Comparison of ENCODE assay signal across 1 cellular context in the genomic region with DNA sequence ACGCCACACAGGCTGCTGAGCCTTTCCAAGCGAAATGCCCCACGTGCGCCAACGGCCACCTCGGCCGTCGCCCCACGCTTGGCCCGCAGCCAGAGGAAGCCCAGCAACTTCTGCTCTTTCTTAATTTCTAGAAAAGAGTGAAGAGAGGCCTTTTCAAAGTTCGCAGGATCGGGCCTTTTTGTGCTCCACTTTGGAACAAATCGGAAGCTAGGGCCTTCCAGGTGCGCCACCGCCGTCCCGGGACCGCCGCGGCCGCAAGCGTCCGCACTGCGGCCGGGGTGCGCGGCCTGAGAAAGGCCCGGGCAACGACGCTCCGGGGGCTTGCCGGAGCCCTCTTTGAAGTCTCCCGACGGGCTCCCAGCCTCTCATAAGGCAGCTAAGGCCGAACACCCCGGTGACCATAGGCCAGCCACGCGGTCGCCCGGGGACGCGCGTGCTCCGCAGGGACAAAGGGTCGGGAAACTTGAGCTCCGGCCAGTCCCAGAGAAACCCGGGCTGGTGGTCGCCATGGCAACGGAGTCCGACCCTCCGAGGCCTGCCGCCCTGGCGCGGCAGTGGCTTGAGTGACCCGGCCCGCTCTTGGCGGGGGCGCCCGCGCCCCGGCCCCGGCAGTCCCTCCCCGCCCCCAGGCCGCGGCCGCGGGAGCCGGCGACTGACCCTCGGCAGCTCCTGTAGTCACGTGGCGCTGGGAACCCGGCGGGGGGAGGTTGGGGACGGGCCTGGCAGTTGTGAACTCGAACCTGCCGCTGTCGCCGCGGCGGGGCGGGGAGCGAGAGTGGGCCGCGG.
A peak's percentile ranks its signal among the peaks of the same experiment; 100 is the strongest.
TF ChIP-seq lines count a peak whose summit lies in the region.

A gene (plus strand): TSS at position 725 of the 786 bp plus-strand sequence. CDS start 890 bp downstream, outside the sequence.

TF ChIP-seq in HepG2, 621 proteins besides CTCF, POLR2A, EP300 and RAD21 (continued from another document and continues in another):
- TF ChIP-seq, protein P1, sequence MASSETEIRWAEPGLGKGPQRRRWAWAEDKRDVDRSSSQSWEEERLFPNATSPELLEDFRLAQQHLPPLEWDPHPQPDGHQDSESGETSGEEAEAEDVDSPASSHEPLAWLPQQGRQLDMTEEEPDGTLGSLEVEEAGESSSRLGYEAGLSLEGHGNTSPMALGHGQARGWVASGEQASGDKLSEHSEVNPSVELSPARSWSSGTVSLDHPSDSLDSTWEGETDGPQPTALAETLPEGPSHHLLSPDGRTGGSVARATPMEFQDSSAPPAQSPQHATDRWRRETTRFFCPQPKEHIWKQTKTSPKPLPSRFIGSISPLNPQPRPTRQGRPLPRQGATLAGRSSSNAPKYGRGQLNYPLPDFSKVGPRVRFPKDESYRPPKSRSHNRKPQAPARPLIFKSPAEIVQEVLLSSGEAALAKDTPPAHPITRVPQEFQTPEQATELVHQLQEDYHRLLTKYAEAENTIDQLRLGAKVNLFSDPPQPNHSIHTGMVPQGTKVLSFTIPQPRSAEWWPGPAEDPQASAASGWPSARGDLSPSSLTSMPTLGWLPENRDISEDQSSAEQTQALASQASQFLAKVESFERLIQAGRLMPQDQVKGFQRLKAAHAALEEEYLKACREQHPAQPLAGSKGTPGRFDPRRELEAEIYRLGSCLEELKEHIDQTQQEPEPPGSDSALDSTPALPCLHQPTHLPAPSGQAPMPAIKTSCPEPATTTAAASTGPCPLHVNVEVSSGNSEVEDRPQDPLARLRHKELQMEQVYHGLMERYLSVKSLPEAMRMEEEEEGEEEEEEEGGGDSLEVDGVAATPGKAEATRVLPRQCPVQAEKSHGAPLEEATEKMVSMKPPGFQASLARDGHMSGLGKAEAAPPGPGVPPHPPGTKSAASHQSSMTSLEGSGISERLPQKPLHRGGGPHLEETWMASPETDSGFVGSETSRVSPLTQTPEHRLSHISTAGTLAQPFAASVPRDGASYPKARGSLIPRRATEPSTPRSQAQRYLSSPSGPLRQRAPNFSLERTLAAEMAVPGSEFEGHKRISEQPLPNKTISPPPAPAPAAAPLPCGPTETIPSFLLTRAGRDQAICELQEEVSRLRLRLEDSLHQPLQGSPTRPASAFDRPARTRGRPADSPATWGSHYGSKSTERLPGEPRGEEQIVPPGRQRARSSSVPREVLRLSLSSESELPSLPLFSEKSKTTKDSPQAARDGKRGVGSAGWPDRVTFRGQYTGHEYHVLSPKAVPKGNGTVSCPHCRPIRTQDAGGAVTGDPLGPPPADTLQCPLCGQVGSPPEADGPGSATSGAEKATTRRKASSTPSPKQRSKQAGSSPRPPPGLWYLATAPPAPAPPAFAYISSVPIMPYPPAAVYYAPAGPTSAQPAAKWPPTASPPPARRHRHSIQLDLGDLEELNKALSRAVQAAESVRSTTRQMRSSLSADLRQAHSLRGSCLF (CRISPR knock-in tag; IDR thresholded peaks at IDR 0.05; ENCODE audit: borderline replicate concordance), result no peak
- TF ChIP-seq ZNF282 (IDR thresholded peaks at IDR 0.05; ENCODE audit: partially characterized antibody) (no peak), HES4 (CRISPR knock-in tag; IDR thresholded peaks at IDR 0.05; ENCODE audit: borderline replicate concordance) (peak; percentile 25; the same call in 1 of the 2 replicates), GATAD1 (CRISPR knock-in tag; IDR thresholded peaks at IDR 0.05) (peak; percentile 70; the same call in 1 of the 2 replicates), ZNF510 (CRISPR knock-in tag; IDR thresholded peaks at IDR 0.05; ENCODE audit: low read depth) (no peak), ADNP (CRISPR knock-in tag; IDR thresholded peaks at IDR 0.05) (no peak), HMG20B (CRISPR knock-in tag; conservative IDR thresholded peaks at IDR 0.05) (no peak), ZSCAN29 (CRISPR knock-in tag; conservative IDR thresholded peaks at IDR 0.05) (no peak), RBM39 (IDR thresholded peaks at IDR 0.05; ENCODE audit: low read depth, low read length, poor library complexity, severe bottlenecking) (peak; percentile 92), SMAD1 (CRISPR knock-in tag; IDR thresholded peaks at IDR 0.05; ENCODE audit: borderline replicate concordance, low read depth) (peak; percentile 46; the same call in 1 of the 2 replicates), SALL1 (CRISPR knock-in tag; IDR thresholded peaks at IDR 0.05) (peak; percentile 85), ZNF329 (CRISPR knock-in tag; IDR thresholded peaks at IDR 0.05; ENCODE audit: low read depth) (no peak), JUNB (CRISPR knock-in tag; IDR thresholded peaks at IDR 0.05; ENCODE audit: borderline replicate concordance) (peak; percentile 8; the same call in 1 of the 2 replicates), SMAD3 (CRISPR knock-in tag; IDR thresholded peaks at IDR 0.05) (0 out of 2 replicates have a peak, but pooled peaks have one; percentile 27), ZSCAN31 (CRISPR knock-in tag; IDR thresholded peaks at IDR 0.05; ENCODE audit: low read depth) (peak; percentile 89; the same call in 1 of the 2 replicates), MXD4 (CRISPR knock-in tag; IDR thresholded peaks at IDR 0.05) (no peak; the same call in 1 of the 2 replicates), ZNF788 (CRISPR knock-in tag; IDR thresholded peaks at IDR 0.05; ENCODE audit: borderline replicate concordance) (peak; percentile 67; the same call in 1 of the 2 replicates), SAP130 (CRISPR knock-in tag; IDR thresholded peaks at IDR 0.05; ENCODE audit: low read depth) (peak; percentile 68), GPN1 (CRISPR knock-in tag; IDR thresholded peaks at IDR 0.05; ENCODE audit: borderline replicate concordance) (no peak), EED (CRISPR knock-in tag; IDR thresholded peaks at IDR 0.05) (no peak; the same call in 1 of the 2 replicates), ZNF333 (CRISPR knock-in tag; IDR thresholded peaks at IDR 0.05; ENCODE audit: borderline replicate concordance) (0 out of 2 replicates have a peak, but pooled peaks have one; percentile 76)
- TF ChIP-seq, protein P2, sequence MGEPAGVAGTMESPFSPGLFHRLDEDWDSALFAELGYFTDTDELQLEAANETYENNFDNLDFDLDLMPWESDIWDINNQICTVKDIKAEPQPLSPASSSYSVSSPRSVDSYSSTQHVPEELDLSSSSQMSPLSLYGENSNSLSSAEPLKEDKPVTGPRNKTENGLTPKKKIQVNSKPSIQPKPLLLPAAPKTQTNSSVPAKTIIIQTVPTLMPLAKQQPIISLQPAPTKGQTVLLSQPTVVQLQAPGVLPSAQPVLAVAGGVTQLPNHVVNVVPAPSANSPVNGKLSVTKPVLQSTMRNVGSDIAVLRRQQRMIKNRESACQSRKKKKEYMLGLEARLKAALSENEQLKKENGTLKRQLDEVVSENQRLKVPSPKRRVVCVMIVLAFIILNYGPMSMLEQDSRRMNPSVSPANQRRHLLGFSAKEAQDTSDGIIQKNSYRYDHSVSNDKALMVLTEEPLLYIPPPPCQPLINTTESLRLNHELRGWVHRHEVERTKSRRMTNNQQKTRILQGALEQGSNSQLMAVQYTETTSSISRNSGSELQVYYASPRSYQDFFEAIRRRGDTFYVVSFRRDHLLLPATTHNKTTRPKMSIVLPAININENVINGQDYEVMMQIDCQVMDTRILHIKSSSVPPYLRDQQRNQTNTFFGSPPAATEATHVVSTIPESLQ (CRISPR knock-in tag; conservative IDR thresholded peaks at IDR 0.05), result no peak
- TF ChIP-seq, protein P3, sequence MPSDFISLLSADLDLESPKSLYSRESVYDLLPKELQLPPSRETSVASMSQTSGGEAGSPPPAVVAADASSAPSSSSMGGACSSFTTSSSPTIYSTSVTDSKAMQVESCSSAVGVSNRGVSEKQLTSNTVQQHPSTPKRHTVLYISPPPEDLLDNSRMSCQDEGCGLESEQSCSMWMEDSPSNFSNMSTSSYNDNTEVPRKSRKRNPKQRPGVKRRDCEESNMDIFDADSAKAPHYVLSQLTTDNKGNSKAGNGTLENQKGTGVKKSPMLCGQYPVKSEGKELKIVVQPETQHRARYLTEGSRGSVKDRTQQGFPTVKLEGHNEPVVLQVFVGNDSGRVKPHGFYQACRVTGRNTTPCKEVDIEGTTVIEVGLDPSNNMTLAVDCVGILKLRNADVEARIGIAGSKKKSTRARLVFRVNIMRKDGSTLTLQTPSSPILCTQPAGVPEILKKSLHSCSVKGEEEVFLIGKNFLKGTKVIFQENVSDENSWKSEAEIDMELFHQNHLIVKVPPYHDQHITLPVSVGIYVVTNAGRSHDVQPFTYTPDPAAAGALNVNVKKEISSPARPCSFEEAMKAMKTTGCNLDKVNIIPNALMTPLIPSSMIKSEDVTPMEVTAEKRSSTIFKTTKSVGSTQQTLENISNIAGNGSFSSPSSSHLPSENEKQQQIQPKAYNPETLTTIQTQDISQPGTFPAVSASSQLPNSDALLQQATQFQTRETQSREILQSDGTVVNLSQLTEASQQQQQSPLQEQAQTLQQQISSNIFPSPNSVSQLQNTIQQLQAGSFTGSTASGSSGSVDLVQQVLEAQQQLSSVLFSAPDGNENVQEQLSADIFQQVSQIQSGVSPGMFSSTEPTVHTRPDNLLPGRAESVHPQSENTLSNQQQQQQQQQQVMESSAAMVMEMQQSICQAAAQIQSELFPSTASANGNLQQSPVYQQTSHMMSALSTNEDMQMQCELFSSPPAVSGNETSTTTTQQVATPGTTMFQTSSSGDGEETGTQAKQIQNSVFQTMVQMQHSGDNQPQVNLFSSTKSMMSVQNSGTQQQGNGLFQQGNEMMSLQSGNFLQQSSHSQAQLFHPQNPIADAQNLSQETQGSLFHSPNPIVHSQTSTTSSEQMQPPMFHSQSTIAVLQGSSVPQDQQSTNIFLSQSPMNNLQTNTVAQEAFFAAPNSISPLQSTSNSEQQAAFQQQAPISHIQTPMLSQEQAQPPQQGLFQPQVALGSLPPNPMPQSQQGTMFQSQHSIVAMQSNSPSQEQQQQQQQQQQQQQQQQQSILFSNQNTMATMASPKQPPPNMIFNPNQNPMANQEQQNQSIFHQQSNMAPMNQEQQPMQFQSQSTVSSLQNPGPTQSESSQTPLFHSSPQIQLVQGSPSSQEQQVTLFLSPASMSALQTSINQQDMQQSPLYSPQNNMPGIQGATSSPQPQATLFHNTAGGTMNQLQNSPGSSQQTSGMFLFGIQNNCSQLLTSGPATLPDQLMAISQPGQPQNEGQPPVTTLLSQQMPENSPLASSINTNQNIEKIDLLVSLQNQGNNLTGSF (CRISPR knock-in tag; IDR thresholded peaks at IDR 0.05), result peak; percentile 73; the same call in 1 of the 2 replicates
- TF ChIP-seq, protein P4, sequence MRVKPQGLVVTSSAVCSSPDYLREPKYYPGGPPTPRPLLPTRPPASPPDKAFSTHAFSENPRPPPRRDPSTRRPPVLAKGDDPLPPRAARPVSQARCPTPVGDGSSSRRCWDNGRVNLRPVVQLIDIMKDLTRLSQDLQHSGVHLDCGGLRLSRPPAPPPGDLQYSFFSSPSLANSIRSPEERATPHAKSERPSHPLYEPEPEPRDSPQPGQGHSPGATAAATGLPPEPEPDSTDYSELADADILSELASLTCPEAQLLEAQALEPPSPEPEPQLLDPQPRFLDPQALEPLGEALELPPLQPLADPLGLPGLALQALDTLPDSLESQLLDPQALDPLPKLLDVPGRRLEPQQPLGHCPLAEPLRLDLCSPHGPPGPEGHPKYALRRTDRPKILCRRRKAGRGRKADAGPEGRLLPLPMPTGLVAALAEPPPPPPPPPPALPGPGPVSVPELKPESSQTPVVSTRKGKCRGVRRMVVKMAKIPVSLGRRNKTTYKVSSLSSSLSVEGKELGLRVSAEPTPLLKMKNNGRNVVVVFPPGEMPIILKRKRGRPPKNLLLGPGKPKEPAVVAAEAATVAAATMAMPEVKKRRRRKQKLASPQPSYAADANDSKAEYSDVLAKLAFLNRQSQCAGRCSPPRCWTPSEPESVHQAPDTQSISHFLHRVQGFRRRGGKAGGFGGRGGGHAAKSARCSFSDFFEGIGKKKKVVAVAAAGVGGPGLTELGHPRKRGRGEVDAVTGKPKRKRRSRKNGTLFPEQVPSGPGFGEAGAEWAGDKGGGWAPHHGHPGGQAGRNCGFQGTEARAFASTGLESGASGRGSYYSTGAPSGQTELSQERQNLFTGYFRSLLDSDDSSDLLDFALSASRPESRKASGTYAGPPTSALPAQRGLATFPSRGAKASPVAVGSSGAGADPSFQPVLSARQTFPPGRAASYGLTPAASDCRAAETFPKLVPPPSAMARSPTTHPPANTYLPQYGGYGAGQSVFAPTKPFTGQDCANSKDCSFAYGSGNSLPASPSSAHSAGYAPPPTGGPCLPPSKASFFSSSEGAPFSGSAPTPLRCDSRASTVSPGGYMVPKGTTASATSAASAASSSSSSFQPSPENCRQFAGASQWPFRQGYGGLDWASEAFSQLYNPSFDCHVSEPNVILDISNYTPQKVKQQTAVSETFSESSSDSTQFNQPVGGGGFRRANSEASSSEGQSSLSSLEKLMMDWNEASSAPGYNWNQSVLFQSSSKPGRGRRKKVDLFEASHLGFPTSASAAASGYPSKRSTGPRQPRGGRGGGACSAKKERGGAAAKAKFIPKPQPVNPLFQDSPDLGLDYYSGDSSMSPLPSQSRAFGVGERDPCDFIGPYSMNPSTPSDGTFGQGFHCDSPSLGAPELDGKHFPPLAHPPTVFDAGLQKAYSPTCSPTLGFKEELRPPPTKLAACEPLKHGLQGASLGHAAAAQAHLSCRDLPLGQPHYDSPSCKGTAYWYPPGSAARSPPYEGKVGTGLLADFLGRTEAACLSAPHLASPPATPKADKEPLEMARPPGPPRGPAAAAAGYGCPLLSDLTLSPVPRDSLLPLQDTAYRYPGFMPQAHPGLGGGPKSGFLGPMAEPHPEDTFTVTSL (CRISPR knock-in tag; IDR thresholded peaks at IDR 0.05; ENCODE audit: borderline replicate concordance), result no peak
- TF ChIP-seq, protein P5, sequence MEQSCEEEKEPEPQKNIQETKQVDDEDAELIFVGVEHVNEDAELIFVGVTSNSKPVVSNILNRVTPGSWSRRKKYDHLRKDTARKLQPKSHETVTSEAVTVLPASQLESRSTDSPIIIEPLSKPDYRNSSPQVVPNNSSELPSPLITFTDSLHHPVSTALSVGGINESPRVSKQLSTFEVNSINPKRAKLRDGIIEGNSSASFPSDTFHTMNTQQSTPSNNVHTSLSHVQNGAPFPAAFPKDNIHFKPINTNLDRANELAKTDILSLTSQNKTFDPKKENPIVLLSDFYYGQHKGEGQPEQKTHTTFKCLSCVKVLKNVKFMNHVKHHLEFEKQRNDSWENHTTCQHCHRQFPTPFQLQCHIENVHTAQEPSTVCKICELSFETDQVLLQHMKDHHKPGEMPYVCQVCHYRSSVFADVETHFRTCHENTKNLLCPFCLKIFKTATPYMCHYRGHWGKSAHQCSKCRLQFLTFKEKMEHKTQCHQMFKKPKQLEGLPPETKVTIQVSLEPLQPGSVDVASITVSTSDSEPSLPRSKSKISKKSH (CRISPR knock-in tag; IDR thresholded peaks at IDR 0.05; ENCODE audit: borderline replicate concordance), result no peak
- TF ChIP-seq, protein P6, sequence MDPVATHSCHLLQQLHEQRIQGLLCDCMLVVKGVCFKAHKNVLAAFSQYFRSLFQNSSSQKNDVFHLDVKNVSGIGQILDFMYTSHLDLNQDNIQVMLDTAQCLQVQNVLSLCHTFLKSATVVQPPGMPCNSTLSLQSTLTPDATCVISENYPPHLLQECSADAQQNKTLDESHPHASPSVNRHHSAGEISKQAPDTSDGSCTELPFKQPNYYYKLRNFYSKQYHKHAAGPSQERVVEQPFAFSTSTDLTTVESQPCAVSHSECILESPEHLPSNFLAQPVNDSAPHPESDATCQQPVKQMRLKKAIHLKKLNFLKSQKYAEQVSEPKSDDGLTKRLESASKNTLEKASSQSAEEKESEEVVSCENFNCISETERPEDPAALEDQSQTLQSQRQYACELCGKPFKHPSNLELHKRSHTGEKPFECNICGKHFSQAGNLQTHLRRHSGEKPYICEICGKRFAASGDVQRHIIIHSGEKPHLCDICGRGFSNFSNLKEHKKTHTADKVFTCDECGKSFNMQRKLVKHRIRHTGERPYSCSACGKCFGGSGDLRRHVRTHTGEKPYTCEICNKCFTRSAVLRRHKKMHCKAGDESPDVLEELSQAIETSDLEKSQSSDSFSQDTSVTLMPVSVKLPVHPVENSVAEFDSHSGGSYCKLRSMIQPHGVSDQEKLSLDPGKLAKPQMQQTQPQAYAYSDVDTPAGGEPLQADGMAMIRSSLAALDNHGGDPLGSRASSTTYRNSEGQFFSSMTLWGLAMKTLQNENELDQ (CRISPR knock-in tag; IDR thresholded peaks at IDR 0.05; ENCODE audit: borderline replicate concordance), result 0 out of 2 replicates have a peak, but pooled peaks have one; percentile 7
